Comparison of ENCODE assay signal across 17 cellular contexts in genomic region chr4:151355155-151355554, GRCh38. TPM values are rescaled to one million over a fixed set of nuclear protein-coding genes. Genes with fewer than 3 reads are reported as not detected.
"Had no signal": no experiment of that assay in that cellular context is flagged by ENCODE, and none has a peak within 500 bp of the region (broad histone marks: within the 10 kb centered on the region; RNA-seq: fewer than 3 reads in every experiment).

No MANE protein-coding gene starts in this region.

- H3K4me3 ChIP-seq: colonic mucosa, heart left ventricle, mucosa of descending colon, spleen, testis, tibial nerve, upper lobe of right lung had no signal

- H3K36me3 ChIP-seq: colonic mucosa, heart left ventricle, spleen, tibial nerve, upper lobe of right lung had no signal

- H3K27ac ChIP-seq: colonic mucosa, heart left ventricle, spleen, testis, upper lobe of right lung had no signal

- H3K9me3 ChIP-seq: colonic mucosa, heart left ventricle, mucosa of descending colon, spleen, testis, tibial nerve, upper lobe of right lung had no signal

- DNase-seq: colonic mucosa; effector CD8-positive, alpha-beta T cell; foreskin melanocyte; heart left ventricle; hippocampal formation; kidney glomerular epithelial cell; mucosa of descending colon; natural killer cell; posterior cingulate gyrus; spleen; stimulated activated CD4-positive, alpha-beta T cell treated with anti-CD3 and anti-CD28 coated beads, Interleukin-15, amount 100 ng/mL, for 24 hours; stimulated activated CD4-positive, alpha-beta T cell treated with anti-CD3 and anti-CD28 coated beads, Interleukin-1b, Interleukin-23, amount 100 ng/mL, for 48 hours; stimulated activated CD4-positive, alpha-beta T cell treated with anti-CD3 and anti-CD28 coated beads, Interleukin-4, amount 100 ng/mL, for 24 hours; testis; upper lobe of right lung had no signal

- H3K27me3 ChIP-seq: colonic mucosa, heart left ventricle, testis, tibial nerve, upper lobe of right lung had no signal

- H3K4me1 ChIP-seq: spleen, testis, upper lobe of right lung had no signal

RNA-seq across cellular contexts. Expression of gene FHIP1A, which starts 53.8 kb away (rescaled TPM):
- total RNA-seq: neural crest cell had no signal
